In the genomic region with DNA sequence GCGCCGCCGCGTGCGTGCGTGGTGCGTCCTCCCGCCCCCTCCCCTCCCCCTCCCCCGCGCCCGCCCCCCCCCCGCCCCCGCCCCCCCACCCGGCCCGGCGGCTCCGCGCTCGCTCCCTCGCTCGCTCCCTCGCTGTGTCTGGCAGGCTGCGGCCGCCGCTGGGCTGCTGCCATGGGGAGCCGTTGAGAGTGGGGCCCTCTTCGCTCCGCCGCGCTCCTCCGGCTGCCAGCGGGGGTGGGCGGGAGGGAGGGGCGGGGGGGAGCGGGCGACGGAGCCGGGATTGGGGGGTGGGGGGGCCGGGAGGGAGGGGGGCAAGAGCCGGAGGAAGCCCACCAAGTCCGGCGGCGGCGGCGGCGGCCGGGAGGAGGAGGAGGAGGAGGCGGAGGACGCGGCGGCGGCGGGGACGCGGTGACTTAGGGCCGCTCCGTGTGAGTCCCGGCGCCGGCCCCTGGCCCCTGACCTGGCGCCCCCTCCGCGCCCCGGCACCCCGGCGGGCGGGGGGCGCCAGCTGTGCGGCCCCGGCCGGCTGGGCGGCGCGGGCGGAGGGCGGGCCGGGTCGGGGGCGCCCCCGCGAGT, we compare ENCODE assay signal across 8 cellular contexts. TPM values are rescaled to one million over a fixed set of nuclear protein-coding genes. Genes with fewer than 3 reads are reported as not detected.
DNase-seq lines count a peak whose midpoint lies in the region; ATAC-seq and TF ChIP-seq lines count a peak whose summit lies in the region.

No MANE protein-coding gene starts in this region.

- H3K27me3 ChIP-seq in lower lobe of right lung (ENCODE audit: low read depth) (no peaks in the 10 kb centered on the region), aorta (ENCODE audit: control insufficient read depth in 1 of 2, insufficient read depth in 2 of 2, low read length in 1 of 2) (no peaks in the 10 kb centered on the region)

- DNase-seq in stimulated activated CD8-positive, alpha-beta memory T cell treated with anti-CD3 and anti-CD28 coated beads, Interleukin-7, amount 100 ng/mL, for 24 hours (ENCODE audit: low read depth), result peak; percentile 2
- DNase-seq in stimulated activated CD8-positive, alpha-beta memory T cell treated with anti-CD3 and anti-CD28 coated beads, Interleukin-4, amount 100 ng/mL, for 48 hours, result no peak
- DNase-seq in activated naive CD8-positive, alpha-beta T cell treated with anti-CD3 and anti-CD28 coated beads for 36 hours, result no peak
- no peak for DNase-seq in lower lobe of right lung
- DNase-seq in aorta, result no peak
- DNase-seq in DMS 273 treated with DMSO at 0.1 percent for 48 hours (lab: John Stamatoyannopoulos, UW), result no peak
- no peak for DNase-seq in NCI-H748 treated with DMSO at 0.1 percent for 48 hours (lab: John Stamatoyannopoulos, UW)

- no peak overlapping the region for H3K27ac Mint-ChIP-seq in activated naive CD8-positive, alpha-beta T cell treated with anti-CD3 and anti-CD28 coated beads for 36 hours

- WGBS in aorta, 2 donors, result 1% methylated on average over 64 of the region's 81 CpGs; no CpG with 5 or more reads in 1 of the 2 donors

- peaks cover 30% of the 10 kb centered on the region for H3K4me1 Mint-ChIP-seq in activated naive CD8-positive, alpha-beta T cell treated with anti-CD3 and anti-CD28 coated beads for 36 hours

- H3K4me1 ChIP-seq in lower lobe of right lung, result peaks cover 30% of the 10 kb centered on the region
- no peaks in the 10 kb centered on the region for H3K4me1 ChIP-seq in aorta (ENCODE audit: control insufficient read depth in 1 of 2, insufficient read depth in 2 of 2, low read length in 2 of 2)

- no peak for ATAC-seq in lower lobe of right lung
- no peak for ATAC-seq in aorta (ENCODE audit: low FRiP score)
- no peak for ATAC-seq in GM18907 (IDR thresholded peaks at IDR 0.05; ENCODE audit: unreplicated experiment)

- H3K4me3 Mint-ChIP-seq in activated naive CD8-positive, alpha-beta T cell treated with anti-CD3 and anti-CD28 coated beads for 36 hours, result peak overlapping the region; percentile 43

- intact Hi-C loops in lower lobe of right lung (cut with DNase I), result no loop called here
- intact Hi-C loops in aorta (cut with DNase I), result loop anchor here (5.0 kb wide), 4 partner anchors 121 to 224 kb away; partner anchors contain the start of gene AKT3 (in 1 of the 2)

- TF ChIP-seq CTCF in lower lobe of right lung (IDR thresholded peaks at IDR 0.05), result no peak

- H3K27ac ChIP-seq in lower lobe of right lung, result peak overlapping the region; percentile 79
- H3K27ac ChIP-seq in aorta (ENCODE audit: low read depth in 1 of 2, low read length in 2 of 2), result no peak overlapping the region

- H3K36me3 Mint-ChIP-seq in activated naive CD8-positive, alpha-beta T cell treated with anti-CD3 and anti-CD28 coated beads for 36 hours, result no peaks in the 10 kb centered on the region

- H3K36me3 ChIP-seq in lower lobe of right lung (no peaks in the 10 kb centered on the region), aorta (ENCODE audit: control insufficient read depth in 1 of 2, insufficient read depth in 2 of 2, low read length in 1 of 2) (no peaks in the 10 kb centered on the region)

- no peaks in the 10 kb centered on the region for H3K27me3 Mint-ChIP-seq in activated naive CD8-positive, alpha-beta T cell treated with anti-CD3 and anti-CD28 coated beads for 36 hours

- peak overlapping the region; percentile 62 for H3K4me3 ChIP-seq in lower lobe of right lung
- H3K4me3 ChIP-seq in aorta (ENCODE audit: low read length in 2 of 2), result peak overlapping the region; percentile 99 to 100

- no peaks in the 10 kb centered on the region for H3K9me3 Mint-ChIP-seq in activated naive CD8-positive, alpha-beta T cell treated with anti-CD3 and anti-CD28 coated beads for 36 hours

- H3K9me3 ChIP-seq in lower lobe of right lung, result no peaks in the 10 kb centered on the region
- no peaks in the 10 kb centered on the region for H3K9me3 ChIP-seq in aorta (ENCODE audit: control insufficient read depth, low read length)

RNA-seq across cellular contexts. Expression of gene ZBTB18, which starts 2.4 kb away (rescaled TPM):
- total RNA-seq in activated naive CD8-positive, alpha-beta T cell treated with anti-CD3 and anti-CD28 coated beads for 36 hours, result 1 to 10 TPM; 5.6 to 5.7 TPM
- total RNA-seq in lower lobe of right lung (21.3 TPM), aorta (10 to 100 TPM; 10.6 to 13.2 TPM)
- polyA plus RNA-seq in aorta, result 1 to 10 TPM; 4.3 to 4.6 TPM
